In genomic region chr15:63752075-63752684, GRCh38 we compare ENCODE assay signal across 1 cellular context.
TF ChIP-seq lines count a peak whose summit lies in the region.

No MANE protein-coding gene starts in this region.

TF ChIP-seq in HEK293, 187 proteins besides CTCF, POLR2A, EP300 and RAD21 (continued from another document):
- TF ChIP-seq, protein P1, sequence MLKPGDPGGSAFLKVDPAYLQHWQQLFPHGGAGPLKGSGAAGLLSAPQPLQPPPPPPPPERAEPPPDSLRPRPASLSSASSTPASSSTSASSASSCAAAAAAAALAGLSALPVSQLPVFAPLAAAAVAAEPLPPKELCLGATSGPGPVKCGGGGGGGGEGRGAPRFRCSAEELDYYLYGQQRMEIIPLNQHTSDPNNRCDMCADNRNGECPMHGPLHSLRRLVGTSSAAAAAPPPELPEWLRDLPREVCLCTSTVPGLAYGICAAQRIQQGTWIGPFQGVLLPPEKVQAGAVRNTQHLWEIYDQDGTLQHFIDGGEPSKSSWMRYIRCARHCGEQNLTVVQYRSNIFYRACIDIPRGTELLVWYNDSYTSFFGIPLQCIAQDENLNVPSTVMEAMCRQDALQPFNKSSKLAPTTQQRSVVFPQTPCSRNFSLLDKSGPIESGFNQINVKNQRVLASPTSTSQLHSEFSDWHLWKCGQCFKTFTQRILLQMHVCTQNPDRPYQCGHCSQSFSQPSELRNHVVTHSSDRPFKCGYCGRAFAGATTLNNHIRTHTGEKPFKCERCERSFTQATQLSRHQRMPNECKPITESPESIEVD (tag by site-specific recombination; IDR thresholded peaks at IDR 0.05) = peak; percentile 58
- TF ChIP-seq OVOL3 (tag by site-specific recombination; IDR thresholded peaks at IDR 0.05) (no peak), ZBTB11 (tag by site-specific recombination; conservative IDR thresholded peaks at IDR 0.05; ENCODE audit: low read depth) (no peak), WT1 (tag by site-specific recombination; IDR thresholded peaks at IDR 0.05) (peak; percentile 50; the same call in 1 of the 2 replicates), ZBTB6 (tag by site-specific recombination; IDR thresholded peaks at IDR 0.05) (no peak), OSR2 (tag by site-specific recombination; IDR thresholded peaks at IDR 0.05) (no peak), SCRT1 (tag by site-specific recombination; IDR thresholded peaks at IDR 0.05; ENCODE audit: borderline replicate concordance) (no peak), ZNF302 (tag by site-specific recombination; IDR thresholded peaks at IDR 0.05; ENCODE audit: low read depth) (no peak), GLI2 (tag by site-specific recombination; IDR thresholded peaks at IDR 0.05; ENCODE audit: borderline replicate concordance, low read depth) (no peak), ZNF311 (tag by site-specific recombination; IDR thresholded peaks at IDR 0.05; ENCODE audit: borderline replicate concordance) (no peak), ZNF548 (tag by site-specific recombination; IDR thresholded peaks at IDR 0.05) (no peak), MZF1 (tag by site-specific recombination; IDR thresholded peaks at IDR 0.05; ENCODE audit: borderline replicate concordance) (no peak), ZNF654 (tag by site-specific recombination; IDR thresholded peaks at IDR 0.05; ENCODE audit: low read depth) (peak; percentile 79), YY2 (tag by site-specific recombination; IDR thresholded peaks at IDR 0.05) (no peak), KLF9 (tag by site-specific recombination; IDR thresholded peaks at IDR 0.05; ENCODE audit: low read depth) (no peak), ZNF660 (tag by site-specific recombination; IDR thresholded peaks at IDR 0.05) (0 out of 2 replicates have a peak, but pooled peaks have one; percentile 28), ZBTB17 (tag by site-specific recombination; IDR thresholded peaks at IDR 0.05) (no peak), ZNF2 (tag by site-specific recombination; IDR thresholded peaks at IDR 0.05) (no peak), ZNF830 (tag by site-specific recombination; IDR thresholded peaks at IDR 0.05; ENCODE audit: low read depth) (no peak), FEZF1 (tag by site-specific recombination; IDR thresholded peaks at IDR 0.05) (peak; percentile 25; the same call in 1 of the 2 replicates), ZNF701 (tag by site-specific recombination; IDR thresholded peaks at IDR 0.05) (no peak), ZNF394 (tag by site-specific recombination; IDR thresholded peaks at IDR 0.05; ENCODE audit: borderline replicate concordance) (no peak), ZNF146 (tag by site-specific recombination; IDR thresholded peaks at IDR 0.05) (no peak)
- TF ChIP-seq, protein P2, sequence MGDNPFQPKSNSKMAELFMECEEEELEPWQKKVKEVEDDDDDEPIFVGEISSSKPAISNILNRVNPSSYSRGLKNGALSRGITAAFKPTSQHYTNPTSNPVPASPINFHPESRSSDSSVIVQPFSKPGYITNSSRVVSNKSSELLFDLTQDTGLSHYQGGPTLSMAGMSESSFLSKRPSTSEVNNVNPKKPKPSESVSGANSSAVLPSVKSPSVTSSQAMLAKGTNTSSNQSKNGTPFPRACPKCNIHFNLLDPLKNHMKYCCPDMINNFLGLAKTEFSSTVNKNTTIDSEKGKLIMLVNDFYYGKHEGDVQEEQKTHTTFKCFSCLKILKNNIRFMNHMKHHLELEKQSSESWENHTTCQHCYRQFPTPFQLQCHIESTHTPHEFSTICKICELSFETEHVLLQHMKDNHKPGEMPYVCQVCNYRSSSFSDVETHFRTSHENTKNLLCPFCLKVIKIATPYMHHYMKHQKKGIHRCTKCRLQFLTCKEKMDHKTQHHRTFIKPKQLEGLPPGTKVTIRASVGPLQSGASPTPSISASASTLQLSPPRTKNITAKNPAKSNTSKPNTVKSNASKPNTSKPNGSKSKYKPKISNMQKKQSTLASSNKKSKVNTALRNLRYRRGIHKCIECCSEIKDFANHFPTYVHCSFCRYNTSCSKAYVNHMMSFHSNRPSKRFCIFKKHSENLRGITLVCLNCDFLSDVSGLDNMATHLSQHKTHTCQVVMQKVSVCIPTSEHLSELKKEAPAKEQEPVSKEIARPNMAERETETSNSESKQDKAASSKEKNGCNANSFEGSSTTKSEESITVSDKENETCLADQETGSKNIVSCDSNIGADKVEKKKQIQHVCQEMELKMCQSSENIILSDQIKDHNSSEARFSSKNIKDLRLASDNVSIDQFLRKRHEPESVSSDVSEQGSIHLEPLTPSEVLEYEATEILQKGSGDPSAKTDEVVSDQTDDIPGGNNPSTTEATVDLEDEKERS (tag by site-specific recombination; IDR thresholded peaks at IDR 0.05) = no peak
